Comparison of ENCODE assay signal across 11 cellular contexts in genomic region chr17:13365331-13365730, GRCh38.
"Had no signal": no experiment of that assay in that cellular context is flagged by ENCODE, and none has a peak within 500 bp of the region (broad histone marks: within the 10 kb centered on the region; RNA-seq: fewer than 3 reads in every experiment).

No MANE protein-coding gene starts in this region.

- H3K9me3 ChIP-seq: suprapubic skin, transverse colon, uterus had no signal

- H3K27me3 ChIP-seq: cardiac muscle cell, suprapubic skin, transverse colon, uterus had no signal

- H3K36me3 ChIP-seq: cardiac muscle cell, suprapubic skin, transverse colon, uterus had no signal

- H3K27ac ChIP-seq: cardiac muscle cell, suprapubic skin, transverse colon, uterus had no signal

- DNase-seq: activated CD4-positive, alpha-beta T cell treated with anti-CD3 and anti-CD28 coated beads, Interleukin-2, amount 50 U/mL, for 4 hours; activated gamma-delta T cell; dermis blood vessel endothelial cell; effector memory CD8-positive, alpha-beta T cell; left colon; occipital lobe; transverse colon; uterus had no signal

- H3K4me1 ChIP-seq: suprapubic skin, transverse colon, uterus had no signal

- H3K4me3 ChIP-seq: cardiac muscle cell, lung, suprapubic skin, transverse colon, uterus had no signal
